ENCODE assay signal across 2 cellular contexts in the genomic region with DNA sequence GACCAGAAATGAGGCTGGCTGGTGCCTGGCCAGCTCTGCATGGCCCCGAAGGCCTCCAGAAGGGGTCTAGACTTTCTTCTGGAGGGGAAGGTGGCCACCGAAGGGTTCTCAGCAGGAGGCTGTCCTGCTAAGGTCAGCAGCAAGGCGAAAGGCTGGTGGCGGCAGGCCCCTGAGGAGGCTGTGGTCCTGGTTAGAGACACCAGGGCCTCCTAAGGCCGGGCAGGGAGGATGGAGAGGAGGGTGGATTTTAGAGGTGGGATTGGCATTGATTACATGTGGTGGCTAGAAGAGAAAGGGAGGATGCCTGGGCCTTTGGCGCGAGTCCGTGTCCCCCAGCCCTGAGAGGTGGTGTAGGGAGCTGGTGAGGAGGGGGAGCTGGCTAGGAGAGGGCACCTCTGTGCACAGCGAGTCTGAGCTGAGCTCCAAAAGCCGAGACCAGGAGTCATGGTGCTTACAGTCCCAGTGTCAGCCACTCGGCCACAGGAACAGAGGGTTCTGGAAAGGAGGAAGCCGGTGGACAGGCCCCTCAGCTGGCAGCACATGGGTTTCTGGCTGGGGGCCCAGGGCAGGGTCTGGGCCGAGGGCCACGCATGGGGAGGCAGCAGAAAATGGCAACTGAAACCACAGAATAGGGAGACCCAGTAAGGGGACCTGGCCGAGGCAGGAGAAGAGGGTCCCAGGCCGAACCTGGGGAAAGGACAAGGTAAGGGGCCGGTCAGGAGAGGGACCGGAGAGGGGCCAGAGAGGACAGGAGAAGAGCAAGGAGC.
TF ChIP-seq lines count a peak whose summit lies in the region.

No MANE protein-coding gene starts in this region.

TF ChIP-seq in SK-N-SH, 30 proteins besides CTCF, POLR2A, EP300 and RAD21:
- TF ChIP-seq FOSL2 (IDR thresholded peaks at IDR 0.05; ENCODE audit: borderline replicate concordance, low read depth) (no peak), CHD2 (IDR thresholded peaks at IDR 0.05; ENCODE audit: low read length, partially characterized antibody) (no peak), POLR2AphosphoS5 (IDR thresholded peaks at IDR 0.05; ENCODE audit: low read depth, low read length) (no peak), RCOR1 (IDR thresholded peaks at IDR 0.05; ENCODE audit: low read length) (no peak), MEF2A (IDR thresholded peaks at IDR 0.05; ENCODE audit: borderline replicate concordance, low read depth) (no peak), SIN3A (IDR thresholded peaks at IDR 0.05; ENCODE audit: borderline replicate concordance, low read depth, low read length) (no peak), FOXJ3 (CRISPR knock-in tag; IDR thresholded peaks at IDR 0.05) (no peak), GABPA (IDR thresholded peaks at IDR 0.05; ENCODE audit: low read depth) (no peak), EZH2phosphoT487 (IDR thresholded peaks at IDR 0.05; ENCODE audit: borderline replicate concordance, low read depth) (no peak), TEAD4 (IDR thresholded peaks at IDR 0.05; ENCODE audit: borderline replicate concordance, insufficient read depth) (no peak), SMC3 (IDR thresholded peaks at IDR 0.05; ENCODE audit: low read depth, low read length) (no peak), ELF1 (IDR thresholded peaks at IDR 0.05) (no peak)
- TF ChIP-seq, protein P1, sequence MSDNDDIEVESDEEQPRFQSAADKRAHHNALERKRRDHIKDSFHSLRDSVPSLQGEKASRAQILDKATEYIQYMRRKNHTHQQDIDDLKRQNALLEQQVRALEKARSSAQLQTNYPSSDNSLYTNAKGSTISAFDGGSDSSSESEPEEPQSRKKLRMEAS (IDR thresholded peaks at IDR 0.05; ENCODE audit: low read depth) = no peak
- TF ChIP-seq, protein P2, sequence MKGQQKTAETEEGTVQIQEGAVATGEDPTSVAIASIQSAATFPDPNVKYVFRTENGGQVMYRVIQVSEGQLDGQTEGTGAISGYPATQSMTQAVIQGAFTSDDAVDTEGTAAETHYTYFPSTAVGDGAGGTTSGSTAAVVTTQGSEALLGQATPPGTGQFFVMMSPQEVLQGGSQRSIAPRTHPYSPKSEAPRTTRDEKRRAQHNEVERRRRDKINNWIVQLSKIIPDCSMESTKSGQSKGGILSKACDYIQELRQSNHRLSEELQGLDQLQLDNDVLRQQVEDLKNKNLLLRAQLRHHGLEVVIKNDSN (IDR thresholded peaks at IDR 0.05; ENCODE audit: borderline replicate concordance, low read depth) = no peak
- TF ChIP-seq, protein P3, sequence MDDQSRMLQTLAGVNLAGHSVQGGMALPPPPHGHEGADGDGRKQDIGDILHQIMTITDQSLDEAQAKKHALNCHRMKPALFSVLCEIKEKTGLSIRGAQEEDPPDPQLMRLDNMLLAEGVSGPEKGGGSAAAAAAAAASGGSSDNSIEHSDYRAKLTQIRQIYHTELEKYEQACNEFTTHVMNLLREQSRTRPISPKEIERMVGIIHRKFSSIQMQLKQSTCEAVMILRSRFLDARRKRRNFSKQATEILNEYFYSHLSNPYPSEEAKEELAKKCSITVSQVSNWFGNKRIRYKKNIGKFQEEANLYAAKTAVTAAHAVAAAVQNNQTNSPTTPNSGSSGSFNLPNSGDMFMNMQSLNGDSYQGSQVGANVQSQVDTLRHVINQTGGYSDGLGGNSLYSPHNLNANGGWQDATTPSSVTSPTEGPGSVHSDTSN (IDR thresholded peaks at IDR 0.05) = no peak
TF ChIP-seq in SK-N-SH: peak in this region for 0.

TF ChIP-seq in SK-N-SH treated with all-trans-retinoic acid at 6 μM for 48 hours, 23 proteins besides CTCF, POLR2A, EP300 and RAD21:
- TF ChIP-seq ZNF565 (CRISPR knock-in tag; conservative IDR thresholded peaks at IDR 0.05; ENCODE audit: low read depth) = no peak
- no peak for TF ChIP-seq GLIS3 (CRISPR knock-in tag; IDR thresholded peaks at IDR 0.05)
- TF ChIP-seq ZFP3 (CRISPR knock-in tag; IDR thresholded peaks at IDR 0.05) = no peak
- TF ChIP-seq ESRRG (CRISPR knock-in tag; IDR thresholded peaks at IDR 0.05) = no peak
- TF ChIP-seq BACH2 (CRISPR knock-in tag; IDR thresholded peaks at IDR 0.05; ENCODE audit: borderline replicate concordance) = no peak
- TF ChIP-seq, protein P4, sequence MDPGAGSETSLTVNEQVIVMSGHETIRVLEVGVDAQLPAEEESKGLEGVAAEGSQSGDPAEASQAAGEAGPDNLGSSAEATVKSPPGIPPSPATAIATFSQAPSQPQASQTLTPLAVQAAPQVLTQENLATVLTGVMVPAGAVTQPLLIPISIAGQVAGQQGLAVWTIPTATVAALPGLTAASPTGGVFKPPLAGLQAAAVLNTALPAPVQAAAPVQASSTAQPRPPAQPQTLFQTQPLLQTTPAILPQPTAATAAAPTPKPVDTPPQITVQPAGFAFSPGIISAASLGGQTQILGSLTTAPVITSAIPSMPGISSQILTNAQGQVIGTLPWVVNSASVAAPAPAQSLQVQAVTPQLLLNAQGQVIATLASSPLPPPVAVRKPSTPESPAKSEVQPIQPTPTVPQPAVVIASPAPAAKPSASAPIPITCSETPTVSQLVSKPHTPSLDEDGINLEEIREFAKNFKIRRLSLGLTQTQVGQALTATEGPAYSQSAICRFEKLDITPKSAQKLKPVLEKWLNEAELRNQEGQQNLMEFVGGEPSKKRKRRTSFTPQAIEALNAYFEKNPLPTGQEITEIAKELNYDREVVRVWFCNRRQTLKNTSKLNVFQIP (CRISPR knock-in tag; IDR thresholded peaks at IDR 0.05; ENCODE audit: borderline replicate concordance, low read depth) = no peak
- TF ChIP-seq TCF4 (CRISPR knock-in tag; IDR thresholded peaks at IDR 0.05; ENCODE audit: borderline replicate concordance) = no peak
- no peak for TF ChIP-seq PPARA (CRISPR knock-in tag; IDR thresholded peaks at IDR 0.05; ENCODE audit: borderline replicate concordance)
- no peak for TF ChIP-seq ZC3H10 (CRISPR knock-in tag; IDR thresholded peaks at IDR 0.05)
- no peak for TF ChIP-seq TOX (CRISPR knock-in tag; IDR thresholded peaks at IDR 0.05; ENCODE audit: borderline replicate concordance)
- TF ChIP-seq ARNTL (CRISPR knock-in tag; IDR thresholded peaks at IDR 0.05; ENCODE audit: borderline replicate concordance, low read depth) = no peak
- no peak for TF ChIP-seq ISL1 (CRISPR knock-in tag; IDR thresholded peaks at IDR 0.05)
- no peak for TF ChIP-seq SNAI2 (CRISPR knock-in tag; IDR thresholded peaks at IDR 0.05)
- no peak for TF ChIP-seq ZFP30 (CRISPR knock-in tag; IDR thresholded peaks at IDR 0.05)
- no peak for TF ChIP-seq OSR1 (CRISPR knock-in tag; IDR thresholded peaks at IDR 0.05)
- TF ChIP-seq, protein P5, sequence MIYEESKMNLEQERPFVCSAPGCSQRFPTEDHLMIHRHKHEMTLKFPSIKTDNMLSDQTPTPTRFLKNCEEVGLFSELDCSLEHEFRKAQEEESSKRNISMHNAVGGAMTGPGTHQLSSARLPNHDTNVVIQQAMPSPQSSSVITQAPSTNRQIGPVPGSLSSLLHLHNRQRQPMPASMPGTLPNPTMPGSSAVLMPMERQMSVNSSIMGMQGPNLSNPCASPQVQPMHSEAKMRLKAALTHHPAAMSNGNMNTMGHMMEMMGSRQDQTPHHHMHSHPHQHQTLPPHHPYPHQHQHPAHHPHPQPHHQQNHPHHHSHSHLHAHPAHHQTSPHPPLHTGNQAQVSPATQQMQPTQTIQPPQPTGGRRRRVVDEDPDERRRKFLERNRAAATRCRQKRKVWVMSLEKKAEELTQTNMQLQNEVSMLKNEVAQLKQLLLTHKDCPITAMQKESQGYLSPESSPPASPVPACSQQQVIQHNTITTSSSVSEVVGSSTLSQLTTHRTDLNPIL (CRISPR knock-in tag; IDR thresholded peaks at IDR 0.05; ENCODE audit: low read depth) = no peak
